Comparison of ENCODE assay signal across 1 cellular context in the genomic region with DNA sequence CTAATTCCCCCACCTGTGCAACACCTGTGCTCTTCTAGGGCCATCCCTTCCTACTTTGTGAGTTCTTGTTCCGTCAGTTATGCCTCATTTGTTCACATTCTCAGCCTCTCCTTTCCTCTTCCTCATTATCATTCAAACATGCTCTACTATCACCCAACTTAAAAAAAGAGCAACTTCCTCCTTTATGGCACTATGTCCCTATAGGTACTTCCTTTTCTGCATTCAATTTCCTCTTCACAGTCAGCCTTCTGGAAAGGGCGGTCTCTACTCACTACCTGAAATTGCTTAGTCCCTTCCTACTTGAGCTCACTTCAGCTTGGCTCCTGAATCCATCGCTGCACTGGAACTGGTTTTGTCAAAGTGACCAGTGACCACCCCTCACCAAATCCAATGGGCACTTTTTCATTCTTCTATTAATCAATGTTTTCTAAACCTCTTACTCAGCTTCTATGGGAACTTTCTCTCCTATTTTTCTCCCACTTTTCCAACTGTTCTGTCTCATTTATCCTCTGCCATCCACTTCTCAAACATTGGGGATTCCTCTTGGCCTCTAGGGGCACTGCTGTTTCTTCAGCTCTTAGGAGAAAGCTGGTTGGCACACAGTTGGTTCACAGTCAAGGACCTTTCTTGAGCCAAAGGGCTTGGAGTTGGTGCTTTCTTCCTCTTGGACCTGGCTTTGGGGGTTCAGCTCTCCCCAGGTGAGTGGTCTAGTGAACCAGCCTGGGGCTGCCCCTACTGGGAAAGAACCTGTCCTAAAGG.
TF ChIP-seq lines count a peak whose summit lies in the region.

No MANE protein-coding gene starts in this region.

TF ChIP-seq in GM23338, 12 proteins besides CTCF, POLR2A, EP300 and RAD21 (continued from another document):
- TF ChIP-seq REST (IDR thresholded peaks at IDR 0.05; ENCODE audit: unreplicated experiment) (no peak), ZNF331 (CRISPR knock-in tag; IDR thresholded peaks at IDR 0.05; ENCODE audit: low read depth) (no peak), JUNB (IDR thresholded peaks at IDR 0.05; ENCODE audit: unreplicated experiment) (no peak), STAT1 (IDR thresholded peaks at IDR 0.05; ENCODE audit: unreplicated experiment) (no peak), EZH2phosphoT487 (IDR thresholded peaks at IDR 0.05; ENCODE audit: unreplicated experiment) (no peak), POLR2AphosphoS5 (IDR thresholded peaks at IDR 0.05; ENCODE audit: low read depth) (no peak), NANOG (IDR thresholded peaks at IDR 0.05; ENCODE audit: borderline replicate concordance) (no peak), ZNF114 (CRISPR knock-in tag; IDR thresholded peaks at IDR 0.05) (no peak), ETS1 (IDR thresholded peaks at IDR 0.05) (no peak), EZH2 (IDR thresholded peaks at IDR 0.05; ENCODE audit: low read depth, unreplicated experiment) (no peak)
- TF ChIP-seq, protein P1, sequence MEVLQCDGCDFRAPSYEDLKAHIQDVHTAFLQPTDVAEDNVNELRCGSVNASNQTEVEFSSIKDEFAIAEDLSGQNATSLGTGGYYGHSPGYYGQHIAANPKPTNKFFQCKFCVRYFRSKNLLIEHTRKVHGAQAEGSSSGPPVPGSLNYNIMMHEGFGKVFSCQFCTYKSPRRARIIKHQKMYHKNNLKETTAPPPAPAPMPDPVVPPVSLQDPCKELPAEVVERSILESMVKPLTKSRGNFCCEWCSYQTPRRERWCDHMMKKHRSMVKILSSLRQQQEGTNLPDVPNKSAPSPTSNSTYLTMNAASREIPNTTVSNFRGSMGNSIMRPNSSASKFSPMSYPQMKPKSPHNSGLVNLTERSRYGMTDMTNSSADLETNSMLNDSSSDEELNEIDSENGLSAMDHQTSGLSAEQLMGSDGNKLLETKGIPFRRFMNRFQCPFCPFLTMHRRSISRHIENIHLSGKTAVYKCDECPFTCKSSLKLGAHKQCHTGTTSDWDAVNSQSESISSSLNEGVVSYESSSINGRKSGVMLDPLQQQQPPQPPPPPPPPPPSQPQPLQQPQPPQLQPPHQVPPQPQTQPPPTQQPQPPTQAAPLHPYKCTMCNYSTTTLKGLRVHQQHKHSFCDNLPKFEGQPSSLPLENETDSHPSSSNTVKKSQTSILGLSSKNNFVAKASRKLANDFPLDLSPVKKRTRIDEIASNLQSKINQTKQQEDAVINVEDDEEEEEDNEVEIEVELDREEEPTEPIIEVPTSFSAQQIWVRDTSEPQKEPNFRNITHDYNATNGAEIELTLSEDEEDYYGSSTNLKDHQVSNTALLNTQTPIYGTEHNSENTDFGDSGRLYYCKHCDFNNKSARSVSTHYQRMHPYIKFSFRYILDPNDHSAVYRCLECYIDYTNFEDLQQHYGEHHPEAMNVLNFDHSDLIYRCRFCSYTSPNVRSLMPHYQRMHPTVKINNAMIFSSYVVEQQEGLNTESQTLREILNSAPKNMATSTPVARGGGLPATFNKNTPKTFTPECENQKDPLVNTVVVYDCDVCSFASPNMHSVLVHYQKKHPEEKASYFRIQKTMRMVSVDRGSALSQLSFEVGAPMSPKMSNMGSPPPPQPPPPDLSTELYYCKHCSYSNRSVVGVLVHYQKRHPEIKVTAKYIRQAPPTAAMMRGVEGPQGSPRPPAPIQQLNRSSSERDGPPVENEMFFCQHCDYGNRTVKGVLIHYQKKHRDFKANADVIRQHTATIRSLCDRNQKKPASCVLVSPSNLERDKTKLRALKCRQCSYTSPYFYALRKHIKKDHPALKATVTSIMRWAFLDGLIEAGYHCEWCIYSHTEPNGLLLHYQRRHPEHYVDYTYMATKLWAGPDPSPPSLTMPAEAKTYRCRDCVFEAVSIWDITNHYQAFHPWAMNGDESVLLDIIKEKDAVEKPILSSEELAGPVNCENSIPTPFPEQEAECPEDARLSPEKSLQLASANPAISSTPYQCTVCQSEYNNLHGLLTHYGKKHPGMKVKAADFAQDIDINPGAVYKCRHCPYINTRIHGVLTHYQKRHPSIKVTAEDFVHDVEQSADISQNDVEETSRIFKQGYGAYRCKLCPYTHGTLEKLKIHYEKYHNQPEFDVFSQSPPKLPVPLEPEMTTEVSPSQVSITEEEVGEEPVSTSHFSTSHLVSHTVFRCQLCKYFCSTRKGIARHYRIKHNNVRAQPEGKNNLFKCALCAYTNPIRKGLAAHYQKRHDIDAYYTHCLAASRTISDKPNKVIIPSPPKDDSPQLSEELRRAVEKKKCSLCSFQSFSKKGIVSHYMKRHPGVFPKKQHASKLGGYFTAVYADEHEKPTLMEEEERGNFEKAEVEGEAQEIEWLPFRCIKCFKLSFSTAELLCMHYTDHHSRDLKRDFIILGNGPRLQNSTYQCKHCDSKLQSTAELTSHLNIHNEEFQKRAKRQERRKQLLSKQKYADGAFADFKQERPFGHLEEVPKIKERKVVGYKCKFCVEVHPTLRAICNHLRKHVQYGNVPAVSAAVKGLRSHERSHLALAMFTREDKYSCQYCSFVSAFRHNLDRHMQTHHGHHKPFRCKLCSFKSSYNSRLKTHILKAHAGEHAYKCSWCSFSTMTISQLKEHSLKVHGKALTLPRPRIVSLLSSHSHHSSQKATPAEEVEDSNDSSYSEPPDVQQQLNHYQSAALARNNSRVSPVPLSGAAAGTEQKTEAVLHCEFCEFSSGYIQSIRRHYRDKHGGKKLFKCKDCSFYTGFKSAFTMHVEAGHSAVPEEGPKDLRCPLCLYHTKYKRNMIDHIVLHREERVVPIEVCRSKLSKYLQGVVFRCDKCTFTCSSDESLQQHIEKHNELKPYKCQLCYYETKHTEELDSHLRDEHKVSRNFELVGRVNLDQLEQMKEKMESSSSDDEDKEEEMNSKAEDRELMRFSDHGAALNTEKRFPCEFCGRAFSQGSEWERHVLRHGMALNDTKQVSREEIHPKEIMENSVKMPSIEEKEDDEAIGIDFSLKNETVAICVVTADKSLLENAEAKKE (CRISPR knock-in tag; IDR thresholded peaks at IDR 0.05): no peak
